Comparison of ENCODE assay signal across 26 cellular contexts in genomic region chr4:21385706-21386105, GRCh38.
"Had no signal": no experiment of that assay in that cellular context is flagged by ENCODE, and none has a peak within 500 bp of the region (broad histone marks: within the 10 kb centered on the region; RNA-seq: fewer than 3 reads in every experiment).

No MANE protein-coding gene starts in this region.

- ATAC-seq: effector memory CD8-positive, alpha-beta T cell; esophagus mucosa; gastrocnemius medialis; heart right ventricle; left cardiac atrium; left lung; left ventricle myocardium superior; lower lobe of right lung; naive thymus-derived CD4-positive, alpha-beta T cell had no signal

- H3K4me3 ChIP-seq: colonic mucosa, esophagus squamous epithelium, gastrocnemius medialis, heart right ventricle, left lung, lower lobe of right lung had no signal

- H3K36me3 ChIP-seq: colonic mucosa, esophagus squamous epithelium, gastrocnemius medialis, heart right ventricle, left lung, lower lobe of right lung had no signal

- H3K9me3 ChIP-seq: colonic mucosa, gastrocnemius medialis, left lung, lower lobe of right lung had no signal

- H3K4me1 ChIP-seq: colonic mucosa, esophagus squamous epithelium, gastrocnemius medialis, heart right ventricle, left lung, lower lobe of right lung had no signal

- FAIRE-seq: endometrium, islet of Langerhans, keratinocyte had no signal

- H3K27ac ChIP-seq: colonic mucosa, epithelial cell of prostate, esophagus squamous epithelium, gastrocnemius medialis, heart right ventricle, left lung, lower lobe of right lung had no signal

- DNase-seq: colonic mucosa; cortex of kidney; effector CD8-positive, alpha-beta T cell; effector memory CD8-positive, alpha-beta T cell; endodermal cell; erythroblast; esophagus squamous epithelium; foreskin fibroblast; foreskin melanocyte; gastrocnemius medialis; glutamatergic neuron; head of caudate nucleus; heart right ventricle; hippocampal formation; left cardiac atrium; left lung; left ventricle myocardium superior; lower lobe of right lung; mesendoderm; midbrain; naive thymus-derived CD4-positive, alpha-beta T cell had no signal

- H3K27me3 ChIP-seq: colonic mucosa, esophagus squamous epithelium, gastrocnemius medialis, heart right ventricle, left lung had no signal
